13 cellular contexts compared by ENCODE assay signal in genomic region chr2:239378918-239379640, GRCh38. TPM values are rescaled to one million over a fixed set of nuclear protein-coding genes. Genes with fewer than 3 reads are reported as not detected.
A peak's percentile ranks its signal among the peaks of the same experiment; 100 is the strongest.
DNase-seq lines count a peak whose midpoint lies in the region; ATAC-seq and TF ChIP-seq lines count a peak whose summit lies in the region.
"Had no signal": no experiment of that assay in that cellular context is flagged by ENCODE, and none has a peak within 500 bp of the region (broad histone marks: within the 10 kb centered on the region; RNA-seq: fewer than 3 reads in every experiment).

No MANE protein-coding gene starts in this region.

- POLR2A ChIA-PET in CD4-positive, alpha-beta memory T cell (lab: Charles Lee; ENCODE audit: partially characterized antibody), result no interaction called here

- H3K4me1 ChIP-seq in CD4-positive, alpha-beta memory T cell (ENCODE audit: insufficient read depth, low read length), result peaks cover 21% of the 10 kb centered on the region
- no peaks in the 10 kb centered on the region for H3K4me1 ChIP-seq in endodermal cell (ENCODE audit: control insufficient read depth, insufficient read depth, low read length)

- H3K9me3 ChIP-seq in CD4-positive, alpha-beta memory T cell (ENCODE audit: control insufficient read depth in 1 of 2, low read length in 2 of 2), result no peaks in the 10 kb centered on the region
- H3K9me3 ChIP-seq in endodermal cell (ENCODE audit: control insufficient read depth, low read length), result no peaks in the 10 kb centered on the region
- H3K9me3 ChIP-seq: tibial nerve had no signal

- H3K4me3 Mint-ChIP-seq in CD4-positive, alpha-beta memory T cell, result peak overlapping the region in 2 of 8 donors; percentile 12 to 54
- H3K4me3 Mint-ChIP-seq in endodermal cell (no peak overlapping the region), neural crest cell (no peak overlapping the region)

- no peaks in the 10 kb centered on the region for H3K27me3 Mint-ChIP-seq in CD4-positive, alpha-beta memory T cell
- no peaks in the 10 kb centered on the region for H3K27me3 Mint-ChIP-seq in endodermal cell (ENCODE audit: insufficient read depth)
- H3K27me3 Mint-ChIP-seq in neural crest cell (ENCODE audit: low read depth), result no peaks in the 10 kb centered on the region

- DNase-seq in CD4-positive, alpha-beta memory T cell, result no peak
- DNase-seq in KBM-7 (peak; percentile 47), endodermal cell (no peak), neural crest cell (ENCODE audit: low read depth, low spot score) (no peak), NCI-H1930 (lab: John Stamatoyannopoulos, UW) (no peak)
- DNase-seq: central memory CD4-positive, alpha-beta T cell; retina; stimulated activated CD4-positive, alpha-beta T cell treated with anti-CD3 and anti-CD28 coated beads, Interleukin-2, amount 100 ng/mL, for 24 hours had no signal

- H3K27ac ChIP-seq in CD4-positive, alpha-beta memory T cell (ENCODE audit: low read depth, low read length), result no peak overlapping the region
- no peak overlapping the region for H3K27ac ChIP-seq in endodermal cell (ENCODE audit: low read depth, low read length)
- H3K27ac ChIP-seq: tibial nerve had no signal

- peaks cover 0 to 6% of the 10 kb centered on the region in 2 donors for H3K36me3 Mint-ChIP-seq in CD4-positive, alpha-beta memory T cell
- H3K36me3 Mint-ChIP-seq in endodermal cell (ENCODE audit: low read depth) (peaks cover 4% of the 10 kb centered on the region), neural crest cell (ENCODE audit: low read depth) (peaks cover 13% of the 10 kb centered on the region)

- in situ Hi-C loops in KBM-7 (cut with MboI; ENCODE audit: low pct_unique_long_range_greater_than_20kb, low sequenced_read_pairs), result no loop called here

- H3K27me3 ChIP-seq in CD4-positive, alpha-beta memory T cell (ENCODE audit: insufficient read depth, low read length), result no peaks in the 10 kb centered on the region
- H3K27me3 ChIP-seq in endodermal cell (ENCODE audit: control insufficient read depth, insufficient read depth, low read length, poor library complexity, severe bottlenecking), result no peaks in the 10 kb centered on the region
- H3K27me3 ChIP-seq: tibial nerve had no signal

- no peak for TF ChIP-seq CTCF in endodermal cell (conservative IDR thresholded peaks at IDR 0.05)
- TF ChIP-seq CTCF in neural crest cell (conservative IDR thresholded peaks at IDR 0.05), result no peak

- WGBS in endodermal cell (ENCODE audit: insufficient coverage in 1 of 2, insufficient read length in 1 of 2), 2 experiments, result 91 to 94% methylated on average over 11 to 20 of the region's 20 CpGs

- H3K9ac ChIP-seq in endodermal cell (ENCODE audit: extremely low read depth, low read length, poor library complexity, severe bottlenecking), result no peak overlapping the region

- no peak for ATAC-seq in HG02840 (IDR thresholded peaks at IDR 0.05; ENCODE audit: low FRiP score, unreplicated experiment)
- ATAC-seq in GM21526 (IDR thresholded peaks at IDR 0.05; ENCODE audit: low FRiP score, unreplicated experiment), result no peak
- no peak for ATAC-seq in GM19035 (IDR thresholded peaks at IDR 0.05; ENCODE audit: unreplicated experiment)
- ATAC-seq: SK-N-SH treated with all-trans-retinoic acid at 6 μM for 48 hours had no signal

- CTCF ChIA-PET in CD4-positive, alpha-beta memory T cell (lab: Charles Lee; ENCODE audit: partially characterized antibody), result no interaction called here

- H3K4me1 Mint-ChIP-seq in CD4-positive, alpha-beta memory T cell, result peaks cover 17 to 31% (median 18%) of the 10 kb centered on the region in 4 donors
- peaks cover 9% of the 10 kb centered on the region for H3K4me1 Mint-ChIP-seq in endodermal cell
- peaks cover 40% of the 10 kb centered on the region for H3K4me1 Mint-ChIP-seq in neural crest cell

- no peak overlapping the region for H3K4me3 ChIP-seq in CD4-positive, alpha-beta memory T cell (ENCODE audit: low read length in 2 of 2)
- no peak overlapping the region for H3K4me3 ChIP-seq in endodermal cell (ENCODE audit: low read length)
- H3K4me3 ChIP-seq: tibial nerve had no signal

- no peaks in the 10 kb centered on the region for H3K9me3 Mint-ChIP-seq in CD4-positive, alpha-beta memory T cell
- H3K9me3 Mint-ChIP-seq in endodermal cell (no peaks in the 10 kb centered on the region), neural crest cell (no peaks in the 10 kb centered on the region)

- intact Hi-C loops in CD4-positive, alpha-beta memory T cell (cut with micrococcal nuclease), result no loop called here

- H3K36me3 ChIP-seq in CD4-positive, alpha-beta memory T cell (ENCODE audit: insufficient read depth, low read length), result no peaks in the 10 kb centered on the region
- H3K36me3 ChIP-seq in endodermal cell (ENCODE audit: control insufficient read depth, insufficient read depth, low read length), result peaks cover under 1% of the 10 kb centered on the region

- peak overlapping the region in 4 of 7 donors; percentile 36 to 72 (median 56) for H3K27ac Mint-ChIP-seq in CD4-positive, alpha-beta memory T cell
- H3K27ac Mint-ChIP-seq in endodermal cell (peak overlapping the region; percentile 27), neural crest cell (ENCODE audit: unreplicated experiment) (peak overlapping the region; percentile 43)

RNA-seq across cellular contexts. Expression of gene HDAC4, which starts 21.7 kb away (rescaled TPM):
- total RNA-seq in CD4-positive, alpha-beta memory T cell, result 10 to 100 TPM; 50.2 to 59.7 TPM
- polyA plus RNA-seq in CD4-positive, alpha-beta memory T cell, result 10 to 100 TPM in 1 of 2 donors, 1 to 10 TPM in 1; 1.4 to 10.6 TPM
- total RNA-seq in endodermal cell (10 to 100 TPM; 45.7 to 51.2 TPM), neural crest cell (50.7 and 52.1 TPM in 2 replicates)
- polyA plus RNA-seq in endodermal cell (2013, experiment 1 of 2), result 11.1 TPM
- polyA plus RNA-seq in endodermal cell (2013, experiment 2 of 2), result 13.9 TPM
